Comparison of ENCODE assay signal across 1 cellular context in genomic region chr13:114134944-114135610, GRCh38.
A peak's percentile ranks its signal among the peaks of the same experiment; 100 is the strongest.
TF ChIP-seq lines count a peak whose summit lies in the region.

No MANE protein-coding gene starts in this region.

TF ChIP-seq in H1, 55 proteins besides CTCF, POLR2A, EP300 and RAD21:
- TF ChIP-seq KDM1A (IDR thresholded peaks at IDR 0.05; ENCODE audit: borderline replicate concordance, low read length) (no peak), SUZ12 (IDR thresholded peaks at IDR 0.05; ENCODE audit: low read length) (0 out of 2 replicates have a peak, but pooled peaks have one; percentile 23)
